ENCODE assay signal across 19 cellular contexts in genomic region chr7:50707607-50708006, GRCh38.
"Had no signal": no experiment of that assay in that cellular context is flagged by ENCODE, and none has a peak within 500 bp of the region (broad histone marks: within the 10 kb centered on the region; RNA-seq: fewer than 3 reads in every experiment).

No MANE protein-coding gene starts in this region.

- H3K36me3 ChIP-seq: cardiac muscle cell, SJSA1, WERI-Rb-1 had no signal

- ATAC-seq: activated naive CD8-positive, alpha-beta T cell treated with anti-CD3 and anti-CD28 coated beads, Interleukin-2, amount 50 U/mL, for 24 hours; left lung; sciatic nerve; stimulated activated naive CD8-positive, alpha-beta T cell treated with anti-CD3 and anti-CD28 coated beads, Interleukin-15, Interleukin-2, amounts not matched to agents 100 U/mL and 50 U/mL, for 24 hours had no signal

- DNase-seq: activated CD4-positive, alpha-beta T cell treated with anti-CD3 and anti-CD28 coated beads for 48 hours; activated CD8-positive, alpha-beta memory T cell treated with anti-CD3 and anti-CD28 coated beads for 24 hours; activated naive CD4-positive, alpha-beta T cell treated with Interleukin-2 at 50 U/mL for 16 hours; activated naive CD8-positive, alpha-beta T cell treated with anti-CD3 and anti-CD28 coated beads, Interleukin-2, amount 50 U/mL, for 24 hours; left lung; posterior cingulate gyrus; stimulated activated CD4-positive, alpha-beta T cell treated with anti-CD3 and anti-CD28 coated beads, Interleukin-4, amount 100 ng/mL, for 1 hour; stimulated activated CD8-positive, alpha-beta memory T cell treated with anti-CD3 and anti-CD28 coated beads, Interleukin-4, amount 100 ng/mL, for 48 hours; stimulated activated naive CD8-positive, alpha-beta T cell treated with anti-CD3 and anti-CD28 coated beads, Interleukin-15, Interleukin-2, amounts not matched to agents 100 U/mL and 50 U/mL, for 24 hours; T-helper 9 cell; WERI-Rb-1 had no signal

- H3K4me3 Mint-ChIP-seq: activated naive CD8-positive, alpha-beta T cell treated with anti-CD3 and anti-CD28 coated beads, Interleukin-2, amount 50 U/mL, for 24 hours had no signal

- H3K9me3 Mint-ChIP-seq: activated naive CD8-positive, alpha-beta T cell treated with anti-CD3 and anti-CD28 coated beads, Interleukin-2, amount 50 U/mL, for 24 hours had no signal

- H3K4me1 ChIP-seq: SJSA1 had no signal

- H3K4me3 ChIP-seq: cardiac muscle cell, heart right ventricle, left lung, SJSA1 had no signal

- H3K9me3 ChIP-seq: heart right ventricle, left lung, neutrophil, SJSA1 had no signal

- H3K27ac Mint-ChIP-seq: activated naive CD8-positive, alpha-beta T cell treated with anti-CD3 and anti-CD28 coated beads, Interleukin-2, amount 50 U/mL, for 24 hours had no signal

- FAIRE-seq: endothelial cell of umbilical vein, frontal cortex, keratinocyte had no signal

- H3K27me3 ChIP-seq: cardiac muscle cell, heart right ventricle, left lung, neutrophil, SJSA1 had no signal

- H3K27ac ChIP-seq: cardiac muscle cell, left lung, neutrophil, SJSA1, WERI-Rb-1 had no signal
